ENCODE assay signal across 1 cellular context in genomic region chr14:100645200-100645985, GRCh38.
TF ChIP-seq lines count a peak whose summit lies in the region.

No MANE protein-coding gene starts in this region.

TF ChIP-seq in HepG2, 621 proteins besides CTCF, POLR2A, EP300 and RAD21 (continued from another document and continues in another):
- no peak for TF ChIP-seq ZNF142 (CRISPR knock-in tag; IDR thresholded peaks at IDR 0.05)
- TF ChIP-seq ZNF687 (CRISPR knock-in tag; IDR thresholded peaks at IDR 0.05) = peak; percentile 40
- TF ChIP-seq RXRB (CRISPR knock-in tag; IDR thresholded peaks at IDR 0.05; ENCODE audit: borderline replicate concordance) = 0 out of 2 replicates have a peak, but pooled peaks have one; percentile 31
- no peak for TF ChIP-seq ZNF75D (CRISPR knock-in tag; IDR thresholded peaks at IDR 0.05; ENCODE audit: borderline replicate concordance)
- no peak for TF ChIP-seq XBP1 (CRISPR knock-in tag; IDR thresholded peaks at IDR 0.05)
- TF ChIP-seq ZFP82 (CRISPR knock-in tag; IDR thresholded peaks at IDR 0.05; ENCODE audit: borderline replicate concordance) = no peak
- no peak for TF ChIP-seq PHB2 (IDR thresholded peaks at IDR 0.05; ENCODE audit: partially characterized antibody)
- TF ChIP-seq ZBTB8A (CRISPR knock-in tag; IDR thresholded peaks at IDR 0.05; ENCODE audit: borderline replicate concordance, low read depth) = no peak
- TF ChIP-seq DDIT3 (CRISPR knock-in tag; IDR thresholded peaks at IDR 0.05) = no peak
- TF ChIP-seq MXD3 (CRISPR knock-in tag; IDR thresholded peaks at IDR 0.05) = no peak
- no peak for TF ChIP-seq WIZ (CRISPR knock-in tag; IDR thresholded peaks at IDR 0.05)
- TF ChIP-seq ZFX (CRISPR knock-in tag; IDR thresholded peaks at IDR 0.05; ENCODE audit: low read depth) = 0 out of 2 replicates have a peak, but pooled peaks have one; percentile 29
- TF ChIP-seq NONO (IDR thresholded peaks at IDR 0.05) = no peak
- 0 out of 2 replicates have a peak, but pooled peaks have one; percentile 39 for TF ChIP-seq NONO (CRISPR knock-in tag; conservative IDR thresholded peaks at IDR 0.05)
- 0 out of 2 replicates have a peak, but pooled peaks have one; percentile 33 for TF ChIP-seq RELA (CRISPR knock-in tag; IDR thresholded peaks at IDR 0.05)
- no peak for TF ChIP-seq AGO1 (IDR thresholded peaks at IDR 0.05; ENCODE audit: low read depth, low read length, poor library complexity, severe bottlenecking)
- 0 out of 2 replicates have a peak, but pooled peaks have one; percentile 41 for TF ChIP-seq MEIS1 (CRISPR knock-in tag; IDR thresholded peaks at IDR 0.05; ENCODE audit: borderline replicate concordance)
- TF ChIP-seq ETV6 (CRISPR knock-in tag; conservative IDR thresholded peaks at IDR 0.05) = no peak
- peak; percentile 54 to 58 for TF ChIP-seq MAFK (conservative IDR thresholded peaks at IDR 0.05 in 1 of 2, IDR thresholded peaks at IDR 0.05 in 1 of 2; ENCODE audit: low read length in 2 of 2)
- TF ChIP-seq JUN (CRISPR knock-in tag; IDR thresholded peaks at IDR 0.05) = no peak
- no peak for TF ChIP-seq DNMT3B (CRISPR knock-in tag; conservative IDR thresholded peaks at IDR 0.05)
- TF ChIP-seq MIXL1 (CRISPR knock-in tag; IDR thresholded peaks at IDR 0.05) = peak; percentile 52; the same call in 1 of the 2 replicates
- no peak for TF ChIP-seq KLF11 (CRISPR knock-in tag; IDR thresholded peaks at IDR 0.05)
- TF ChIP-seq CEBPG (CRISPR knock-in tag; IDR thresholded peaks at IDR 0.05) = peak; percentile 11; the same call in 1 of the 2 replicates
- no peak for TF ChIP-seq HIVEP1 (CRISPR knock-in tag; IDR thresholded peaks at IDR 0.05)
- peak; percentile 89 for TF ChIP-seq STAG1 (CRISPR knock-in tag; IDR thresholded peaks at IDR 0.05)
- no peak for TF ChIP-seq MAZ (IDR thresholded peaks at IDR 0.05; ENCODE audit: borderline replicate concordance, low read depth, low read length)
- no peak for TF ChIP-seq MAZ (CRISPR knock-in tag; IDR thresholded peaks at IDR 0.05; ENCODE audit: low read depth)
- no peak for TF ChIP-seq PRPF4 (IDR thresholded peaks at IDR 0.05; ENCODE audit: low read depth, low read length, poor library complexity, severe bottlenecking)
- TF ChIP-seq ZNF124 (CRISPR knock-in tag; IDR thresholded peaks at IDR 0.05) = no peak
- peak; percentile 44; the same call in 1 of the 2 replicates for TF ChIP-seq KDM2A (CRISPR knock-in tag; IDR thresholded peaks at IDR 0.05; ENCODE audit: borderline replicate concordance, low read depth)
- TF ChIP-seq NFKBIZ (CRISPR knock-in tag; IDR thresholded peaks at IDR 0.05) = 0 out of 2 replicates have a peak, but pooled peaks have one; percentile 37
- 0 out of 2 replicates have a peak, but pooled peaks have one; percentile 29 for TF ChIP-seq ERF (CRISPR knock-in tag; IDR thresholded peaks at IDR 0.05)
- no peak for TF ChIP-seq MYPOP (CRISPR knock-in tag; IDR thresholded peaks at IDR 0.05)
- TF ChIP-seq U2AF2 (IDR thresholded peaks at IDR 0.05; ENCODE audit: low read depth, low read length) = no peak
- TF ChIP-seq ZNF670 (CRISPR knock-in tag; IDR thresholded peaks at IDR 0.05; ENCODE audit: borderline replicate concordance) = no peak
- TF ChIP-seq SMC3 (IDR thresholded peaks at IDR 0.05; ENCODE audit: low read length) = peak; percentile 91
- peak; percentile 23; the same call in 1 of the 2 replicates for TF ChIP-seq ARID5B (CRISPR knock-in tag; IDR thresholded peaks at IDR 0.05)
- 0 out of 2 replicates have a peak, but pooled peaks have one; percentile 32 for TF ChIP-seq ZNF784 (CRISPR knock-in tag; IDR thresholded peaks at IDR 0.05; ENCODE audit: borderline replicate concordance)
- no peak for TF ChIP-seq ZNF660 (CRISPR knock-in tag; IDR thresholded peaks at IDR 0.05; ENCODE audit: borderline replicate concordance, low read depth)
- TF ChIP-seq TERF1 (CRISPR knock-in tag; IDR thresholded peaks at IDR 0.05) = no peak
- TF ChIP-seq MAX (IDR thresholded peaks at IDR 0.05) = no peak
- TF ChIP-seq ZSCAN20 (CRISPR knock-in tag; IDR thresholded peaks at IDR 0.05; ENCODE audit: borderline replicate concordance) = no peak
- peak; percentile 66; the same call in 1 of the 2 replicates for TF ChIP-seq BCL3 (CRISPR knock-in tag; IDR thresholded peaks at IDR 0.05)
- TF ChIP-seq ZNF713 (CRISPR knock-in tag; IDR thresholded peaks at IDR 0.05) = no peak
- no peak for TF ChIP-seq ZNF883 (CRISPR knock-in tag; IDR thresholded peaks at IDR 0.05; ENCODE audit: not compliant biosample characterization)
